Comparison of ENCODE assay signal across 1 cellular context in genomic region chr9:133108794-133109641, GRCh38.
TF ChIP-seq lines count a peak whose summit lies in the region.

No MANE protein-coding gene starts in this region.

TF ChIP-seq in K562, 482 proteins besides CTCF, POLR2A, EP300 and RAD21 (continued from another document):
- TF ChIP-seq CHD7 (IDR thresholded peaks at IDR 0.05; ENCODE audit: low read depth, low read length): no peak
